Comparison of ENCODE assay signal across 8 cellular contexts in the genomic region with DNA sequence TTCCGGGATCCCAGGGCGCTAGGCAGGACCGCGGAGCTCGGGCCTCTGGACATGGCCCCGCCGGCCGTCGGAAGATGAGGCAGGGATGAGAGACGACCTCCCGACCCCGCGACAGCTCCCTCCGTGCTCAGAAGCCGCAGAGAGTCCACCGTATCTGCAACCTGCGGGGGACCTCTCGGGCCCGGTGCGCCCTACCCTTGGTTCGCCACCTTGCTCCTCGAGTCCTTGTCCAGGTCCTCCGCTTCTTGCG. TPM values are rescaled to one million over a fixed set of nuclear protein-coding genes. Genes with fewer than 3 reads are reported as not detected.
DNase-seq lines count a peak whose midpoint lies in the region; ATAC-seq and TF ChIP-seq lines count a peak whose summit lies in the region.

No MANE protein-coding gene starts in this region.

- peak; percentile 32 for ATAC-seq in GM21529 (IDR thresholded peaks at IDR 0.05; ENCODE audit: unreplicated experiment)

- TF ChIP-seq CTCF in DOHH2 (IDR thresholded peaks at IDR 0.05; ENCODE audit: low read depth, low read length, poor library complexity, severe bottlenecking) = no peak
- TF ChIP-seq CTCF in mesothelial cell of epicardium (IDR thresholded peaks at IDR 0.05; ENCODE audit: unreplicated experiment) = no peak

- H3K9me3 Mint-ChIP-seq in mesothelial cell of epicardium = no peaks in the 10 kb centered on the region

- peak overlapping the region; percentile 96 for H3K27ac Mint-ChIP-seq in mesothelial cell of epicardium

- no peaks in the 10 kb centered on the region for H4K20me1 ChIP-seq in DOHH2 (ENCODE audit: control insufficient read depth, insufficient read depth, low read depth, low read length)

- H3K27ac ChIP-seq in DOHH2 (ENCODE audit: low read depth, low read length) (no peak overlapping the region), HUES64 (ENCODE audit: low read depth, low read length) (peak overlapping the region; percentile 58; the same call in 1 of the 2 replicates)

- peak overlapping the region; percentile 55; the same call in 1 of the 2 replicates for H3K9ac ChIP-seq in HUES64 (ENCODE audit: low read depth, low read length)

- H3K4me3 ChIP-seq in DOHH2 (ENCODE audit: low read length) = peak overlapping the region; percentile 99
- peak overlapping the region; percentile 79 for H3K4me3 ChIP-seq in HUES64 (ENCODE audit: low read length)

- H3K4me3 Mint-ChIP-seq in mesothelial cell of epicardium = peak overlapping the region; percentile 89

- H3K36me3 ChIP-seq in DOHH2 (ENCODE audit: control insufficient read depth, low read length) = peaks cover 29% of the 10 kb centered on the region
- H3K36me3 ChIP-seq in HUES64 (ENCODE audit: insufficient read depth, low read length) = peaks cover 28% of the 10 kb centered on the region

- 0 out of 2 replicates have a peak, but pooled peaks cover 3% of the 10 kb centered on the region for H3F3A ChIP-seq in DOHH2 (ENCODE audit: control insufficient read depth, insufficient read depth)

- WGBS in HUES64 = 1% methylated on average over 24 of the region's 24 CpGs

- H3K9me2 ChIP-seq in DOHH2 (replicated peaks; ENCODE audit: control insufficient read depth, low read length) = no peaks in the 10 kb centered on the region

- peak overlapping the region; percentile 93 for H3K4me2 ChIP-seq in DOHH2 (ENCODE audit: low read length)

- peak; percentile 20 for DNase-seq in cerebellum (ENCODE audit: low spot score)
- DNase-seq in mesothelial cell of epicardium (ENCODE audit: low spot score in 2 of 2, unreplicated experiment in 2 of 2) = no peak
- DNase-seq in stimulated activated CD4-positive, alpha-beta T cell treated with anti-CD3 and anti-CD28 coated beads, Interleukin-1b, Interleukin-23, amount 100 ng/mL, for 48 hours = no peak
- no peak for DNase-seq in SIG-M5 treated with dmso at 0.1 percent for 504 hours (lab: John Stamatoyannopoulos, UW; ENCODE audit: unreplicated experiment)
- no peak for DNase-seq in superior temporal gyrus (ENCODE audit: extremely low spot score)

- peaks cover 21% of the 10 kb centered on the region for H3K4me1 ChIP-seq in DOHH2 (ENCODE audit: control insufficient read depth, low read length)
- H3K4me1 ChIP-seq in HUES64 (ENCODE audit: insufficient read depth, low read length) = peaks cover 11% of the 10 kb centered on the region

- peaks cover 27% of the 10 kb centered on the region for H3K79me2 ChIP-seq in DOHH2 (ENCODE audit: control insufficient read depth, low read length)

- H3K27me3 ChIP-seq in DOHH2 (ENCODE audit: control insufficient read depth, low read length) (no peaks in the 10 kb centered on the region), HUES64 (ENCODE audit: insufficient read depth, low read length) (peaks cover 49% of the 10 kb centered on the region)

- H3K4me1 Mint-ChIP-seq in mesothelial cell of epicardium = peaks cover 50% of the 10 kb centered on the region

- peaks cover 4% of the 10 kb centered on the region for H3K36me3 Mint-ChIP-seq in mesothelial cell of epicardium

- H3K9me3 ChIP-seq in DOHH2 (ENCODE audit: control insufficient read depth, insufficient read depth, low read length) (no peaks in the 10 kb centered on the region), HUES64 (ENCODE audit: insufficient read depth, low read depth, low read length) (peaks cover 6% of the 10 kb centered on the region; the same call in 1 of the 2 replicates)

- H3K27me3 Mint-ChIP-seq in mesothelial cell of epicardium (ENCODE audit: low read depth) = no peaks in the 10 kb centered on the region

RNA-seq across cellular contexts. Expression of a gene that starts 0.3 kb away (rescaled TPM):
- 1.4 TPM for polyA plus RNA-seq in HUES64 (2013, experiment 1 of 2)
- 2.2 TPM for polyA plus RNA-seq in HUES64 (2013, experiment 2 of 2)
- total RNA-seq in cerebellum (3.6 TPM), mesothelial cell of epicardium (4.5 to 5.1 TPM (median 4.5 TPM) in 3 replicates)

RNA-seq across cellular contexts. Expression of a gene that starts 0.4 kb away (rescaled TPM):
- 14.5 TPM for polyA plus RNA-seq in HUES64 (2013, experiment 1 of 2)
- polyA plus RNA-seq in HUES64 (2013, experiment 2 of 2) = 17.6 TPM
- total RNA-seq in cerebellum (10.1 TPM), mesothelial cell of epicardium (22.3 to 27.5 TPM (median 25.7 TPM) in 3 replicates)

RNA-seq across cellular contexts. Expression of a gene that starts 6.4 kb away (rescaled TPM):
- polyA plus RNA-seq in HUES64 (2013, experiment 1 of 2) = 0.70 TPM
- 0.19 TPM for polyA plus RNA-seq in HUES64 (2013, experiment 2 of 2)
- total RNA-seq in cerebellum (4.2 TPM), mesothelial cell of epicardium (1.8 to 2.8 TPM (median 2.3 TPM) in 3 replicates)

RNA-seq across cellular contexts. Expression of a gene that starts 18.4 kb away (rescaled TPM):
- polyA plus RNA-seq in HUES64 (2013, experiment 1 of 2) = 0.95 TPM
- polyA plus RNA-seq in HUES64 (2013, experiment 2 of 2) = 0.70 TPM
- 1.2 TPM for total RNA-seq in cerebellum
- 0.49 to 0.88 TPM (median 0.71 TPM) in 3 replicates for total RNA-seq in mesothelial cell of epicardium
